In the genomic region with DNA sequence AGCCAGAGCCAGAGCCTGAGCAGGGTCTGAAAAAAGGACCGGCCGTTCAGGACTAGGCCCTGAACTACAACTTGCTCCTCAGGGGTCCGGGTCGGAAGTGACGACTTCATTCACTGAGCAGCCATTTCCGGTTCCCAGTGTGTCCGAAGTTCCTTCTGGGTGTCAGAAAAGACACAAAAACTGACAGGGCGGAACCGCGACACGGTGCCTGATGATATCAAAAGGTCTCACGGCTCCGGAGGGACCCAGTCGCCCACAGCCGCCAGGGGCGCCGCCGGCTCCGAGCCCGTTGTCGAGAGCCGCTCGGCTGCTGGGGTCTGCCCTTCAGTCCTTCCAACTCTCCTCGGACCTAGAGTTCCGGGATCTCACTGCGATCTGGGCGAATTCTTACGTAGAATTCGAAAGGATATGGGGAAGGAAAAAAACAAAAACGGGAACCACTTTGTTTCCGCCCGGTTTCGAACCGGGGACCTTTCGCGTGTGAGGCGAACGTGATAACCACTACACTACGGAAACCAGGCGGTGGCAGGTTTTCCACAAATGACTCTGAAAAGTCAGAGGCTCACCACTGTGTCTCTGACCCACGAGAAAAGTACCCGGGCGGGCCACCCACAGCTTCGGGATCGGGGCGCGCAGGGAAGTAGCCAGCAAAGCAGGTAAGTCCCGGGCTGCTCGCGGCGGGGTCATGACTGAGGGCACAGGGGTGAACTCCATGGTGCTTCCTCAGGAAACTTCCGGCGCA, we compare ENCODE assay signal across 8 cellular contexts.
DNase-seq lines count a peak whose midpoint lies in the region; ATAC-seq and TF ChIP-seq lines count a peak whose summit lies in the region.

No MANE protein-coding gene starts in this region.

- in situ Hi-C loops in GM18951 (cut with MboI; ENCODE audit: low sequenced_read_pairs, unreplicated experiment): no loop called here

- TF ChIP-seq POLR2A in GM18951 (IDR thresholded peaks at IDR 0.05; ENCODE audit: extremely low read depth, insufficient read depth, insufficient read length): peak; percentile 79

- DNase-seq in AG09319 (ENCODE audit: extremely low read depth, low read depth) (peak; percentile 80), NCI-H345 (lab: John Stamatoyannopoulos, UW) (peak; percentile 92), iris pigment epithelial cell (ENCODE audit: low read depth) (peak; percentile 89)
- peak; percentile 74 to 90 (median 80) for DNase-seq in activated CD4-positive, CD25-positive, alpha-beta regulatory T cell (lab: John Stamatoyannopoulos, UW)
- DNase-seq in central memory CD4-positive, alpha-beta T cell: peak; percentile 91
- DNase-seq in stimulated activated CD4-positive, alpha-beta T cell treated with anti-CD3 and anti-CD28 coated beads, Interleukin-12 subunit alpha, Interleukin-12 subunit beta, amount 100 ng/mL, for 24 hours (ENCODE audit: low read depth in 2 of 2): peak; percentile 88 to 93

- TF ChIP-seq CTCF in AG09319 (IDR thresholded peaks at IDR 0.05; ENCODE audit: low read depth, low read length): peak; percentile 44

- peak; percentile 84 for ATAC-seq in HG03175 (IDR thresholded peaks at IDR 0.05; ENCODE audit: unreplicated experiment)

Comparison
In these comparisons a context has a peak if more than half of its experiments do, and no peak if none do; other contexts are left out.
1. Peak in every context shown above with its lines: DNase-seq and ATAC-seq.